1 cellular context compared by ENCODE assay signal in the genomic region with DNA sequence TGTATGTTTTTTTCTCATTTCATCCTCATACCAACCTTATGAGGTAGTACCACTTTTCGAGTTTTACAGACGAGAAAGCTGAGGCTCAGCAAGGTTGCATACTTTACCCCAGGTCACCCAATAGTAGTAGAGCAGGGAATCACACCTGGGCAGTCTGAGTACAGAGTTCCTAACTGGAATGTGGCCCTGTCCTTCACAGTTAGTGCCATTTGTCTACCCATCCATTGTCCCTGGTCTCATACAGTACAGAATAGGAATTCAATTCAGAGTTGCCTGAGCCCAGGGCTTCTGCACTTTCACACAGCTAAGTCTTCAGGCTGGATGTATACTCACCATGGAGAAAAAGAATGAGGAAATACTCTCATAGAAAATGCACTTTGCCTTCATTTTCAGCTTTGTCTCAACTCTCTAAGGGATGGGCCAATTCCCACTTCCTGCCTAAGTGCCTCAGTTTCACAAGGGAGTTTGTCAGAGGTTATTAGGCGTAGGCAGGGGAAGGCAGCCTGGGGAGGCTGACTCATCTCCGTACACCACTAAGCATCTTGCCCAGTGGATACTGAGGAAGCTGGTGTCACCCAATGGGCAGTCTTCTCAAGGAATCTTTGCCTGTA.
TF ChIP-seq lines count a peak whose summit lies in the region.

No MANE protein-coding gene starts in this region.

TF ChIP-seq in GM23338, 12 proteins besides CTCF, POLR2A, EP300 and RAD21 (continued from another document):
- TF ChIP-seq, protein P1, sequence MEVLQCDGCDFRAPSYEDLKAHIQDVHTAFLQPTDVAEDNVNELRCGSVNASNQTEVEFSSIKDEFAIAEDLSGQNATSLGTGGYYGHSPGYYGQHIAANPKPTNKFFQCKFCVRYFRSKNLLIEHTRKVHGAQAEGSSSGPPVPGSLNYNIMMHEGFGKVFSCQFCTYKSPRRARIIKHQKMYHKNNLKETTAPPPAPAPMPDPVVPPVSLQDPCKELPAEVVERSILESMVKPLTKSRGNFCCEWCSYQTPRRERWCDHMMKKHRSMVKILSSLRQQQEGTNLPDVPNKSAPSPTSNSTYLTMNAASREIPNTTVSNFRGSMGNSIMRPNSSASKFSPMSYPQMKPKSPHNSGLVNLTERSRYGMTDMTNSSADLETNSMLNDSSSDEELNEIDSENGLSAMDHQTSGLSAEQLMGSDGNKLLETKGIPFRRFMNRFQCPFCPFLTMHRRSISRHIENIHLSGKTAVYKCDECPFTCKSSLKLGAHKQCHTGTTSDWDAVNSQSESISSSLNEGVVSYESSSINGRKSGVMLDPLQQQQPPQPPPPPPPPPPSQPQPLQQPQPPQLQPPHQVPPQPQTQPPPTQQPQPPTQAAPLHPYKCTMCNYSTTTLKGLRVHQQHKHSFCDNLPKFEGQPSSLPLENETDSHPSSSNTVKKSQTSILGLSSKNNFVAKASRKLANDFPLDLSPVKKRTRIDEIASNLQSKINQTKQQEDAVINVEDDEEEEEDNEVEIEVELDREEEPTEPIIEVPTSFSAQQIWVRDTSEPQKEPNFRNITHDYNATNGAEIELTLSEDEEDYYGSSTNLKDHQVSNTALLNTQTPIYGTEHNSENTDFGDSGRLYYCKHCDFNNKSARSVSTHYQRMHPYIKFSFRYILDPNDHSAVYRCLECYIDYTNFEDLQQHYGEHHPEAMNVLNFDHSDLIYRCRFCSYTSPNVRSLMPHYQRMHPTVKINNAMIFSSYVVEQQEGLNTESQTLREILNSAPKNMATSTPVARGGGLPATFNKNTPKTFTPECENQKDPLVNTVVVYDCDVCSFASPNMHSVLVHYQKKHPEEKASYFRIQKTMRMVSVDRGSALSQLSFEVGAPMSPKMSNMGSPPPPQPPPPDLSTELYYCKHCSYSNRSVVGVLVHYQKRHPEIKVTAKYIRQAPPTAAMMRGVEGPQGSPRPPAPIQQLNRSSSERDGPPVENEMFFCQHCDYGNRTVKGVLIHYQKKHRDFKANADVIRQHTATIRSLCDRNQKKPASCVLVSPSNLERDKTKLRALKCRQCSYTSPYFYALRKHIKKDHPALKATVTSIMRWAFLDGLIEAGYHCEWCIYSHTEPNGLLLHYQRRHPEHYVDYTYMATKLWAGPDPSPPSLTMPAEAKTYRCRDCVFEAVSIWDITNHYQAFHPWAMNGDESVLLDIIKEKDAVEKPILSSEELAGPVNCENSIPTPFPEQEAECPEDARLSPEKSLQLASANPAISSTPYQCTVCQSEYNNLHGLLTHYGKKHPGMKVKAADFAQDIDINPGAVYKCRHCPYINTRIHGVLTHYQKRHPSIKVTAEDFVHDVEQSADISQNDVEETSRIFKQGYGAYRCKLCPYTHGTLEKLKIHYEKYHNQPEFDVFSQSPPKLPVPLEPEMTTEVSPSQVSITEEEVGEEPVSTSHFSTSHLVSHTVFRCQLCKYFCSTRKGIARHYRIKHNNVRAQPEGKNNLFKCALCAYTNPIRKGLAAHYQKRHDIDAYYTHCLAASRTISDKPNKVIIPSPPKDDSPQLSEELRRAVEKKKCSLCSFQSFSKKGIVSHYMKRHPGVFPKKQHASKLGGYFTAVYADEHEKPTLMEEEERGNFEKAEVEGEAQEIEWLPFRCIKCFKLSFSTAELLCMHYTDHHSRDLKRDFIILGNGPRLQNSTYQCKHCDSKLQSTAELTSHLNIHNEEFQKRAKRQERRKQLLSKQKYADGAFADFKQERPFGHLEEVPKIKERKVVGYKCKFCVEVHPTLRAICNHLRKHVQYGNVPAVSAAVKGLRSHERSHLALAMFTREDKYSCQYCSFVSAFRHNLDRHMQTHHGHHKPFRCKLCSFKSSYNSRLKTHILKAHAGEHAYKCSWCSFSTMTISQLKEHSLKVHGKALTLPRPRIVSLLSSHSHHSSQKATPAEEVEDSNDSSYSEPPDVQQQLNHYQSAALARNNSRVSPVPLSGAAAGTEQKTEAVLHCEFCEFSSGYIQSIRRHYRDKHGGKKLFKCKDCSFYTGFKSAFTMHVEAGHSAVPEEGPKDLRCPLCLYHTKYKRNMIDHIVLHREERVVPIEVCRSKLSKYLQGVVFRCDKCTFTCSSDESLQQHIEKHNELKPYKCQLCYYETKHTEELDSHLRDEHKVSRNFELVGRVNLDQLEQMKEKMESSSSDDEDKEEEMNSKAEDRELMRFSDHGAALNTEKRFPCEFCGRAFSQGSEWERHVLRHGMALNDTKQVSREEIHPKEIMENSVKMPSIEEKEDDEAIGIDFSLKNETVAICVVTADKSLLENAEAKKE (CRISPR knock-in tag; IDR thresholded peaks at IDR 0.05) = no peak
- no peak for TF ChIP-seq POLR2AphosphoS5 (IDR thresholded peaks at IDR 0.05; ENCODE audit: low read depth)
- TF ChIP-seq, protein P2, sequence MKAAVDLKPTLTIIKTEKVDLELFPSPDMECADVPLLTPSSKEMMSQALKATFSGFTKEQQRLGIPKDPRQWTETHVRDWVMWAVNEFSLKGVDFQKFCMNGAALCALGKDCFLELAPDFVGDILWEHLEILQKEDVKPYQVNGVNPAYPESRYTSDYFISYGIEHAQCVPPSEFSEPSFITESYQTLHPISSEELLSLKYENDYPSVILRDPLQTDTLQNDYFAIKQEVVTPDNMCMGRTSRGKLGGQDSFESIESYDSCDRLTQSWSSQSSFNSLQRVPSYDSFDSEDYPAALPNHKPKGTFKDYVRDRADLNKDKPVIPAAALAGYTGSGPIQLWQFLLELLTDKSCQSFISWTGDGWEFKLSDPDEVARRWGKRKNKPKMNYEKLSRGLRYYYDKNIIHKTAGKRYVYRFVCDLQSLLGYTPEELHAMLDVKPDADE (IDR thresholded peaks at IDR 0.05) = no peak
- TF ChIP-seq EZH2 (IDR thresholded peaks at IDR 0.05; ENCODE audit: low read depth, unreplicated experiment) = no peak
- TF ChIP-seq STAT1 (IDR thresholded peaks at IDR 0.05; ENCODE audit: unreplicated experiment) = no peak
- no peak for TF ChIP-seq CREB1 (CRISPR knock-in tag; IDR thresholded peaks at IDR 0.05; ENCODE audit: low read depth)
- TF ChIP-seq JUNB (IDR thresholded peaks at IDR 0.05; ENCODE audit: unreplicated experiment) = no peak
- TF ChIP-seq, protein P3, sequence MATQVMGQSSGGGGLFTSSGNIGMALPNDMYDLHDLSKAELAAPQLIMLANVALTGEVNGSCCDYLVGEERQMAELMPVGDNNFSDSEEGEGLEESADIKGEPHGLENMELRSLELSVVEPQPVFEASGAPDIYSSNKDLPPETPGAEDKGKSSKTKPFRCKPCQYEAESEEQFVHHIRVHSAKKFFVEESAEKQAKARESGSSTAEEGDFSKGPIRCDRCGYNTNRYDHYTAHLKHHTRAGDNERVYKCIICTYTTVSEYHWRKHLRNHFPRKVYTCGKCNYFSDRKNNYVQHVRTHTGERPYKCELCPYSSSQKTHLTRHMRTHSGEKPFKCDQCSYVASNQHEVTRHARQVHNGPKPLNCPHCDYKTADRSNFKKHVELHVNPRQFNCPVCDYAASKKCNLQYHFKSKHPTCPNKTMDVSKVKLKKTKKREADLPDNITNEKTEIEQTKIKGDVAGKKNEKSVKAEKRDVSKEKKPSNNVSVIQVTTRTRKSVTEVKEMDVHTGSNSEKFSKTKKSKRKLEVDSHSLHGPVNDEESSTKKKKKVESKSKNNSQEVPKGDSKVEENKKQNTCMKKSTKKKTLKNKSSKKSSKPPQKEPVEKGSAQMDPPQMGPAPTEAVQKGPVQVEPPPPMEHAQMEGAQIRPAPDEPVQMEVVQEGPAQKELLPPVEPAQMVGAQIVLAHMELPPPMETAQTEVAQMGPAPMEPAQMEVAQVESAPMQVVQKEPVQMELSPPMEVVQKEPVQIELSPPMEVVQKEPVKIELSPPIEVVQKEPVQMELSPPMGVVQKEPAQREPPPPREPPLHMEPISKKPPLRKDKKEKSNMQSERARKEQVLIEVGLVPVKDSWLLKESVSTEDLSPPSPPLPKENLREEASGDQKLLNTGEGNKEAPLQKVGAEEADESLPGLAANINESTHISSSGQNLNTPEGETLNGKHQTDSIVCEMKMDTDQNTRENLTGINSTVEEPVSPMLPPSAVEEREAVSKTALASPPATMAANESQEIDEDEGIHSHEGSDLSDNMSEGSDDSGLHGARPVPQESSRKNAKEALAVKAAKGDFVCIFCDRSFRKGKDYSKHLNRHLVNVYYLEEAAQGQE (IDR thresholded peaks at IDR 0.05; ENCODE audit: unreplicated experiment) = no peak
- TF ChIP-seq ZNF331 (CRISPR knock-in tag; IDR thresholded peaks at IDR 0.05; ENCODE audit: low read depth) = no peak
- TF ChIP-seq NANOG (IDR thresholded peaks at IDR 0.05; ENCODE audit: borderline replicate concordance) = no peak
